Comparison of ENCODE assay signal across 9 cellular contexts in the genomic region with DNA sequence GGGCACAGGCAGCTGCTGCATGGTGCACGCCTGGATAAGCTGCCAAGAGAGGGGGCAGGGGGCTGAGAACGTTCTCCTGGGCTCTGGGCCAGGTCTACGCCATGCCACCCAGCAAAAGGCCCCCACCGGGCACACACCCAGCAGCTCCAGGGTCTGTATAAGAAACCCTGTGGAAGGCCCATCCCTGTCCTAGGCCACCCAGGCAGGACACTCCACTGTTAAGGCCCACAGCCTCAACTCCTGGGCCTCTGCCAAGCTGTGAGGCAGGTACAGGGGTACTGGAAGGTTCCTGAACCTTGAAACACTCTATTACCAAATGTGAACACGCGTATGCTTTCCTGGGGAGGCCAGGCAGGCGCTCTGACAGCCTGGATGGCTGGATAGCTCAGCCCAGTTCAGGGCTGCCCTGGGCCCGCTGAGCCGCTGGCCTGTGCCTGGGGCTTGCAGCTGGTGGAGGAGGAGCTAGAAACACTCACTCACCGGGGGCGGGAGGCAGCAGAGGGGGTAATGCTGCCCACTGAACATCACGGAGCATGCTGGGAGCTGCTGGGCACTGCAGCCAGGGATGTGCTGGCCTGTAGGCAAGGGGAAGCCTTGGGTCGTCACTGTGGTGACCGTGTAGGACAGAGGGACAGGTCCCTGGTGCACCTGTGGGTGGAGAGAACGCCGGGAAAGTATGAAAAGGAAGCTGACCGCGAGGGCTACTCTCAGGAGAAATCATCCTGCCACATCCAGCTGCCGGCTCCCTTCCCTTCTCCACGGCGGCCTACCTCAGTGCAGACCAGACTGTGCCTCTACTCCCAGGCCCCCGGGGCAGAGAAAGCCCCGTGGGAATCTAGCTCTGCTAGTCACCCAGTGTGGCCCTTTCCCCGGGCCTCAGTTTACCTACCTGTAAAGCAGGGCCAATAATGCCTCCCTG. TPM values are rescaled to one million over a fixed set of nuclear protein-coding genes. Genes with fewer than 3 reads are reported as not detected.
A peak's percentile ranks its signal among the peaks of the same experiment; 100 is the strongest.
DNase-seq lines count a peak whose midpoint lies in the region; ATAC-seq and TF ChIP-seq lines count a peak whose summit lies in the region.
"Had no signal": no experiment of that assay in that cellular context is flagged by ENCODE, and none has a peak within 500 bp of the region (broad histone marks: within the 10 kb centered on the region; RNA-seq: fewer than 3 reads in every experiment).

No MANE protein-coding gene starts in this region.

- TF ChIP-seq EP300 in tibial nerve (IDR thresholded peaks at IDR 0.05), result peak in 1 of 2 donors; percentile 13

- WGBS in heart right ventricle, 2 donors, result 42 to 52% methylated on average over 24 of the region's 24 CpGs
- WGBS in tibial nerve, 2 donors, result 35 to 45% methylated on average over 24 of the region's 24 CpGs

- ATAC-seq in heart right ventricle (peak in 7 of 8 donors; percentile 6 to 59 (median 36)), Right ventricle myocardium superior (ENCODE audit: poor library complexity) (no peak), GM21360 (IDR thresholded peaks at IDR 0.05; ENCODE audit: unreplicated experiment) (no peak), HG03521 (IDR thresholded peaks at IDR 0.05; ENCODE audit: unreplicated experiment) (no peak)

- TF ChIP-seq POLR2A in tibial nerve (IDR thresholded peaks at IDR 0.05), result no peak

- intact Hi-C loops in heart right ventricle (cut with DNase I) (loop anchor here in 5 of 10 donors (10.0 kb wide), 2 partner anchors 116 to 146 kb away; a partner anchor contains a TSS), Right ventricle myocardium superior (cut with DNase I) (loop anchor here (10.0 kb wide), 1 partner anchor 116 kb away; a partner anchor contains a TSS)

- no peaks in the 10 kb centered on the region for H3K27me3 ChIP-seq in heart right ventricle
- H3K27me3 ChIP-seq in tibial nerve, result no peaks in the 10 kb centered on the region

- H3K9me3 ChIP-seq in heart right ventricle (no peaks in the 10 kb centered on the region), tibial nerve (no peaks in the 10 kb centered on the region)

- TF ChIP-seq CTCF in heart right ventricle (IDR thresholded peaks at IDR 0.05) (no peak), tibial nerve (IDR thresholded peaks at IDR 0.05) (no peak)

- H3K4me1 ChIP-seq in heart right ventricle (peaks cover 26 to 76% (median 58%) of the 10 kb centered on the region in 9 donors), tibial nerve (peaks cover 3 to 81% (median 58%) of the 10 kb centered on the region in 4 donors)

- in situ Hi-C loops in ACHN (cut with HindIII; ENCODE audit: low pct_ligation_motif_present, low pct_unique_long_range_greater_than_20kb, low sequenced_read_pairs), result no loop called here

- peak overlapping the region in 1 of 10 donors; percentile 29 for H3K4me3 ChIP-seq in heart right ventricle
- H3K4me3 ChIP-seq in tibial nerve, result no peak overlapping the region

- DNase-seq in heart right ventricle (no peak), Right ventricle myocardium superior (no peak), iris pigment epithelial cell (ENCODE audit: low read depth) (peak; percentile 40), tibial nerve (ENCODE audit: low spot score in 2 of 2) (no peak), ACHN (no peak)
- peak; percentile 71 for DNase-seq in activated CD8-positive, alpha-beta memory T cell treated with anti-CD3 and anti-CD28 coated beads, Interleukin-2, amount 50 U/mL, for 48 hours

- H3K36me3 ChIP-seq in heart right ventricle (peaks cover 0 to 57% (median 25%) of the 10 kb centered on the region in 9 donors), tibial nerve (peaks cover 0 to 57% (median 22%) of the 10 kb centered on the region in 3 donors)

- H3K27ac ChIP-seq in heart right ventricle (peak overlapping the region in 7 of 10 donors; percentile 15 to 100 (median 50)), tibial nerve (peak overlapping the region in 3 of 4 donors; percentile 19 to 47 (median 21))

RNA-seq across cellular contexts. Expression of a gene that starts 6.0 kb away (rescaled TPM):
- total RNA-seq in heart right ventricle (10 to 100 TPM; 18.1 to 31.1 (median 21.5) TPM), Right ventricle myocardium superior (27.8 TPM), tibial nerve (10 to 100 TPM; 11.1 to 28.5 (median 21.8) TPM)
- polyA plus RNA-seq in heart right ventricle, result 10 to 100 TPM in 1 of 2 donors, 1 to 10 TPM in 1; 7.9 to 21.9 TPM

RNA-seq across cellular contexts. Expression of a gene that starts 17.9 kb away (rescaled TPM):
- under 1 TPM in 2 of 10 donors, not detected in 8; 0.19 to 0.22 TPM for total RNA-seq in heart right ventricle
- polyA plus RNA-seq in heart right ventricle, result under 1 TPM in 1 of 2 donors, not detected in 1; 0.03 TPM
- total RNA-seq in Right ventricle myocardium superior, result 0.19 TPM
- not detected for total RNA-seq in tibial nerve
- total RNA-seq: lung microvascular endothelial cell had no signal

Comparison
In these comparisons a context has a peak if more than half of its experiments do, and no peak if none do; other contexts are left out.
1. ATAC-seq: peak in heart right ventricle (7 of 8); none in Right ventricle myocardium superior (single experiment), GM21360 (single experiment) and HG03521 (single experiment).
2. DNase-seq: peak in activated CD8-positive, alpha-beta memory T cell treated with anti-CD3 and anti-CD28 coated beads, Interleukin-2, amount 50 U/mL, for 48 hours (single experiment) and iris pigment epithelial cell (single experiment); none in heart right ventricle (0 of 2), Right ventricle myocardium superior (single experiment), tibial nerve (0 of 2) and ACHN (single experiment).